Comparison of ENCODE assay signal across 1 cellular context in genomic region chr22:38056969-38057841, GRCh38.
TF ChIP-seq lines count a peak whose summit lies in the region.

Gene PICK1 (plus strand): TSS chr22:38057404. CDS start chr22:38057810, 406 bp downstream.

TF ChIP-seq in HEK293, 187 proteins besides CTCF, POLR2A, EP300 and RAD21 (continued from another document):
- TF ChIP-seq HOXC10 (CRISPR knock-in tag; IDR thresholded peaks at IDR 0.05) (no peak), ZNF830 (tag by site-specific recombination; IDR thresholded peaks at IDR 0.05; ENCODE audit: low read depth) (no peak), SCRT2 (tag by site-specific recombination; IDR thresholded peaks at IDR 0.05) (no peak), ZNF146 (tag by site-specific recombination; IDR thresholded peaks at IDR 0.05) (no peak), SP3 (tag by site-specific recombination; IDR thresholded peaks at IDR 0.05) (peak; percentile 88), ZNF792 (tag by site-specific recombination; IDR thresholded peaks at IDR 0.05) (no peak), ZNF658 (tag by site-specific recombination; IDR thresholded peaks at IDR 0.05) (no peak), ZNF398 (tag by site-specific recombination; IDR thresholded peaks at IDR 0.05) (no peak), ZNF266 (tag by site-specific recombination; IDR thresholded peaks at IDR 0.05; ENCODE audit: low read depth) (no peak), ZXDB (tag by site-specific recombination; IDR thresholded peaks at IDR 0.05) (peak; percentile 92), ZNF155 (tag by site-specific recombination; IDR thresholded peaks at IDR 0.05) (no peak), GLI4 (tag by site-specific recombination; IDR thresholded peaks at IDR 0.05) (no peak), ZNF555 (tag by site-specific recombination; conservative IDR thresholded peaks at IDR 0.05) (no peak), ZNF324 (tag by site-specific recombination; IDR thresholded peaks at IDR 0.05) (no peak), ZNF37A (tag by site-specific recombination; IDR thresholded peaks at IDR 0.05) (no peak), ZNF621 (tag by site-specific recombination; IDR thresholded peaks at IDR 0.05) (no peak), BCL11A (tag by site-specific recombination; IDR thresholded peaks at IDR 0.05; ENCODE audit: low read depth) (no peak), MYNN (tag by site-specific recombination; IDR thresholded peaks at IDR 0.05; ENCODE audit: borderline replicate concordance) (no peak), ZNF138 (tag by site-specific recombination; IDR thresholded peaks at IDR 0.05; ENCODE audit: borderline replicate concordance) (no peak), ZBTB20 (tag by site-specific recombination; IDR thresholded peaks at IDR 0.05) (peak; percentile 72; the same call in 1 of the 2 replicates), BCL6B (tag by site-specific recombination; IDR thresholded peaks at IDR 0.05) (no peak), OVOL3 (tag by site-specific recombination; IDR thresholded peaks at IDR 0.05) (0 out of 2 replicates have a peak, but pooled peaks have one; percentile 23), ZNF530 (tag by site-specific recombination; IDR thresholded peaks at IDR 0.05; ENCODE audit: low read depth) (no peak), ZNF48 (tag by site-specific recombination; IDR thresholded peaks at IDR 0.05) (no peak), ZNF707 (tag by site-specific recombination; IDR thresholded peaks at IDR 0.05) (no peak), ZBTB17 (tag by site-specific recombination; IDR thresholded peaks at IDR 0.05) (peak; percentile 81), ZNF843 (tag by site-specific recombination; IDR thresholded peaks at IDR 0.05) (no peak)
- TF ChIP-seq, protein P1, sequence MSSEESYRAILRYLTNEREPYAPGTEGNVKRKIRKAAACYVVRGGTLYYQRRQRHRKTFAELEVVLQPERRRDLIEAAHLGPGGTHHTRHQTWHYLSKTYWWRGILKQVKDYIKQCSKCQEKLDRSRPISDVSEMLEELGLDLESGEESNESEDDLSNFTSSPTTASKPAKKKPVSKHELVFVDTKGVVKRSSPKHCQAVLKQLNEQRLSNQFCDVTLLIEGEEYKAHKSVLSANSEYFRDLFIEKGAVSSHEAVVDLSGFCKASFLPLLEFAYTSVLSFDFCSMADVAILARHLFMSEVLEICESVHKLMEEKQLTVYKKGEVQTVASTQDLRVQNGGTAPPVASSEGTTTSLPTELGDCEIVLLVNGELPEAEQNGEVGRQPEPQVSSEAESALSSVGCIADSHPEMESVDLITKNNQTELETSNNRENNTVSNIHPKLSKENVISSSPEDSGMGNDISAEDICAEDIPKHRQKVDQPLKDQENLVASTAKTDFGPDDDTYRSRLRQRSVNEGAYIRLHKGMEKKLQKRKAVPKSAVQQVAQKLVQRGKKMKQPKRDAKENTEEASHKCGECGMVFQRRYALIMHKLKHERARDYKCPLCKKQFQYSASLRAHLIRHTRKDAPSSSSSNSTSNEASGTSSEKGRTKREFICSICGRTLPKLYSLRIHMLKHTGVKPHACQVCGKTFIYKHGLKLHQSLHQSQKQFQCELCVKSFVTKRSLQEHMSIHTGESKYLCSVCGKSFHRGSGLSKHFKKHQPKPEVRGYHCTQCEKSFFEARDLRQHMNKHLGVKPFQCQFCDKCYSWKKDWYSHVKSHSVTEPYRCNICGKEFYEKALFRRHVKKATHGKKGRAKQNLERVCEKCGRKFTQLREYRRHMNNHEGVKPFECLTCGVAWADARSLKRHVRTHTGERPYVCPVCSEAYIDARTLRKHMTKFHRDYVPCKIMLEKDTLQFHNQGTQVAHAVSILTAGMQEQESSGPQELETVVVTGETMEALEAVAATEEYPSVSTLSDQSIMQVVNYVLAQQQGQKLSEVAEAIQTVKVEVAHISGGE (tag by site-specific recombination; conservative IDR thresholded peaks at IDR 0.05; ENCODE audit: low read depth), result peak; percentile 91
- TF ChIP-seq, protein P2, sequence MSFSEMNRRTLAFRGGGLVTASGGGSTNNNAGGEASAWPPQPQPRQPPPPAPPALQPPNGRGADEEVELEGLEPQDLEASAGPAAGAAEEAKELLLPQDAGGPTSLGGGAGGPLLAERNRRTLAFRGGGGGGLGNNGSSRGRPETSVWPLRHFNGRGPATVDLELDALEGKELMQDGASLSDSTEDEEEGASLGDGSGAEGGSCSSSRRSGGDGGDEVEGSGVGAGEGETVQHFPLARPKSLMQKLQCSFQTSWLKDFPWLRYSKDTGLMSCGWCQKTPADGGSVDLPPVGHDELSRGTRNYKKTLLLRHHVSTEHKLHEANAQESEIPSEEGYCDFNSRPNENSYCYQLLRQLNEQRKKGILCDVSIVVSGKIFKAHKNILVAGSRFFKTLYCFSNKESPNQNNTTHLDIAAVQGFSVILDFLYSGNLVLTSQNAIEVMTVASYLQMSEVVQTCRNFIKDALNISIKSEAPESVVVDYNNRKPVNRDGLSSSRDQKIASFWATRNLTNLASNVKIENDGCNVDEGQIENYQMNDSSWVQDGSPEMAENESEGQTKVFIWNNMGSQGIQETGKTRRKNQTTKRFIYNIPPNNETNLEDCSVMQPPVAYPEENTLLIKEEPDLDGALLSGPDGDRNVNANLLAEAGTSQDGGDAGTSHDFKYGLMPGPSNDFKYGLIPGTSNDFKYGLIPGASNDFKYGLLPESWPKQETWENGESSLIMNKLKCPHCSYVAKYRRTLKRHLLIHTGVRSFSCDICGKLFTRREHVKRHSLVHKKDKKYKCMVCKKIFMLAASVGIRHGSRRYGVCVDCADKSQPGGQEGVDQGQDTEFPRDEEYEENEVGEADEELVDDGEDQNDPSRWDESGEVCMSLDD (tag by site-specific recombination; IDR thresholded peaks at IDR 0.05), result 0 out of 2 replicates have a peak, but pooled peaks have one; percentile 10
- TF ChIP-seq, protein P3, sequence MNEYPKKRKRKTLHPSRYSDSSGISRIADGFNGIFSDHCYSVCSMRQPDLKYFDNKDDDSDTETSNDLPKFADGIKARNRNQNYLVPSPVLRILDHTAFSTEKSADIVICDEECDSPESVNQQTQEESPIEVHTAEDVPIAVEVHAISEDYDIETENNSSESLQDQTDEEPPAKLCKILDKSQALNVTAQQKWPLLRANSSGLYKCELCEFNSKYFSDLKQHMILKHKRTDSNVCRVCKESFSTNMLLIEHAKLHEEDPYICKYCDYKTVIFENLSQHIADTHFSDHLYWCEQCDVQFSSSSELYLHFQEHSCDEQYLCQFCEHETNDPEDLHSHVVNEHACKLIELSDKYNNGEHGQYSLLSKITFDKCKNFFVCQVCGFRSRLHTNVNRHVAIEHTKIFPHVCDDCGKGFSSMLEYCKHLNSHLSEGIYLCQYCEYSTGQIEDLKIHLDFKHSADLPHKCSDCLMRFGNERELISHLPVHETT (tag by site-specific recombination; IDR thresholded peaks at IDR 0.05), result peak; percentile 69; the same call in 1 of the 2 replicates
- TF ChIP-seq, protein P4, sequence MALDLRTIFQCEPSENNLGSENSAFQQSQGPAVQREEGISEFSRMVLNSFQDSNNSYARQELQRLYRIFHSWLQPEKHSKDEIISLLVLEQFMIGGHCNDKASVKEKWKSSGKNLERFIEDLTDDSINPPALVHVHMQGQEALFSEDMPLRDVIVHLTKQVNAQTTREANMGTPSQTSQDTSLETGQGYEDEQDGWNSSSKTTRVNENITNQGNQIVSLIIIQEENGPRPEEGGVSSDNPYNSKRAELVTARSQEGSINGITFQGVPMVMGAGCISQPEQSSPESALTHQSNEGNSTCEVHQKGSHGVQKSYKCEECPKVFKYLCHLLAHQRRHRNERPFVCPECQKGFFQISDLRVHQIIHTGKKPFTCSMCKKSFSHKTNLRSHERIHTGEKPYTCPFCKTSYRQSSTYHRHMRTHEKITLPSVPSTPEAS (tag by site-specific recombination; IDR thresholded peaks at IDR 0.05), result no peak
- TF ChIP-seq, protein P5, sequence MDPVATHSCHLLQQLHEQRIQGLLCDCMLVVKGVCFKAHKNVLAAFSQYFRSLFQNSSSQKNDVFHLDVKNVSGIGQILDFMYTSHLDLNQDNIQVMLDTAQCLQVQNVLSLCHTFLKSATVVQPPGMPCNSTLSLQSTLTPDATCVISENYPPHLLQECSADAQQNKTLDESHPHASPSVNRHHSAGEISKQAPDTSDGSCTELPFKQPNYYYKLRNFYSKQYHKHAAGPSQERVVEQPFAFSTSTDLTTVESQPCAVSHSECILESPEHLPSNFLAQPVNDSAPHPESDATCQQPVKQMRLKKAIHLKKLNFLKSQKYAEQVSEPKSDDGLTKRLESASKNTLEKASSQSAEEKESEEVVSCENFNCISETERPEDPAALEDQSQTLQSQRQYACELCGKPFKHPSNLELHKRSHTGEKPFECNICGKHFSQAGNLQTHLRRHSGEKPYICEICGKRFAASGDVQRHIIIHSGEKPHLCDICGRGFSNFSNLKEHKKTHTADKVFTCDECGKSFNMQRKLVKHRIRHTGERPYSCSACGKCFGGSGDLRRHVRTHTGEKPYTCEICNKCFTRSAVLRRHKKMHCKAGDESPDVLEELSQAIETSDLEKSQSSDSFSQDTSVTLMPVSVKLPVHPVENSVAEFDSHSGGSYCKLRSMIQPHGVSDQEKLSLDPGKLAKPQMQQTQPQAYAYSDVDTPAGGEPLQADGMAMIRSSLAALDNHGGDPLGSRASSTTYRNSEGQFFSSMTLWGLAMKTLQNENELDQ (tag by site-specific recombination; IDR thresholded peaks at IDR 0.05; ENCODE audit: low read depth), result no peak
- TF ChIP-seq, protein P6, sequence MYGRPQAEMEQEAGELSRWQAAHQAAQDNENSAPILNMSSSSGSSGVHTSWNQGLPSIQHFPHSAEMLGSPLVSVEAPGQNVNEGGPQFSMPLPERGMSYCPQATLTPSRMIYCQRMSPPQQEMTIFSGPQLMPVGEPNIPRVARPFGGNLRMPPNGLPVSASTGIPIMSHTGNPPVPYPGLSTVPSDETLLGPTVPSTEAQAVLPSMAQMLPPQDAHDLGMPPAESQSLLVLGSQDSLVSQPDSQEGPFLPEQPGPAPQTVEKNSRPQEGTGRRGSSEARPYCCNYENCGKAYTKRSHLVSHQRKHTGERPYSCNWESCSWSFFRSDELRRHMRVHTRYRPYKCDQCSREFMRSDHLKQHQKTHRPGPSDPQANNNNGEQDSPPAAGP (tag by site-specific recombination; IDR thresholded peaks at IDR 0.05), result peak; percentile 51; the same call in 1 of the 2 replicates
